Comparison of ENCODE assay signal across 8 cellular contexts in genomic region chr16:401468-402348, GRCh38. TPM values are rescaled to one million over a fixed set of nuclear protein-coding genes. Genes with fewer than 3 reads are reported as not detected.
DNase-seq lines count a peak whose midpoint lies in the region; ATAC-seq and TF ChIP-seq lines count a peak whose summit lies in the region.

Gene DECR2, plus strand, starts transcription at chr16:401885. Its CDS starts 79 bp downstream, at chr16:401964.

- H3K27ac ChIP-seq in left lung = peak within 1 kb of the TSS; percentile 84 to 88

- no peaks in the 10 kb centered on the region for H3K9me3 Mint-ChIP-seq in activated CD4-positive, alpha-beta T cell treated with anti-CD3 and anti-CD28 coated beads, Interleukin-2, amount 10 ng/mL, durations not matched to agents 7 days and 5 days

- peaks cover 1% of the 10 kb centered on the region for H3K27me3 Mint-ChIP-seq in activated CD4-positive, alpha-beta T cell treated with anti-CD3 and anti-CD28 coated beads, Interleukin-2, amount 10 ng/mL, durations not matched to agents 7 days and 5 days

- H3K36me3 Mint-ChIP-seq in activated CD4-positive, alpha-beta T cell treated with anti-CD3 and anti-CD28 coated beads, Interleukin-2, amount 10 ng/mL, durations not matched to agents 7 days and 5 days (ENCODE audit: low read depth) = no peaks in the 10 kb centered on the region

- H3K27me3 ChIP-seq in left lung = no peaks in the 10 kb centered on the region

- H3K4me1 Mint-ChIP-seq in activated CD4-positive, alpha-beta T cell treated with anti-CD3 and anti-CD28 coated beads, Interleukin-2, amount 10 ng/mL, durations not matched to agents 7 days and 5 days = peaks cover 18% of the 10 kb centered on the region

- H3K9me3 ChIP-seq in left lung = no peaks in the 10 kb centered on the region

- TF ChIP-seq CTCF in left lung (IDR thresholded peaks at IDR 0.05) = peak in 1 of 2 donors; percentile 19

- intact Hi-C loops in left lung (cut with DNase I) = no loop called here

- peaks cover 0 to under 1% of the 10 kb centered on the region in 2 donors for H3K36me3 ChIP-seq in left lung

- peak within 1 kb of the TSS; percentile 91 for H3K27ac Mint-ChIP-seq in activated CD4-positive, alpha-beta T cell treated with anti-CD3 and anti-CD28 coated beads, Interleukin-2, amount 10 ng/mL, durations not matched to agents 7 days and 5 days

- ATAC-seq in GM18867 (IDR thresholded peaks at IDR 0.05; ENCODE audit: unreplicated experiment) (peak; percentile 49), HG03139 (IDR thresholded peaks at IDR 0.05; ENCODE audit: unreplicated experiment) (peak; percentile 45), left lung (peak; percentile 95)

- DNase-seq in AG08395 (ENCODE audit: low spot score) (peak; percentile 98), NCI-H446 treated with DMSO at 0.1 percent for 48 hours (lab: John Stamatoyannopoulos, UW) (peak; percentile 71), dedifferentiated amniotic fluid mesenchymal stem cell (ENCODE audit: extremely low spot score) (peak; percentile 87), left lung (peak; percentile 96 to 99)
- DNase-seq in activated CD4-positive, alpha-beta T cell treated with anti-CD3 and anti-CD28 coated beads, Interleukin-2, amount 10 ng/mL, durations not matched to agents 7 days and 5 days = peak; percentile 97
- peak; percentile 98 for DNase-seq in stimulated activated CD4-positive, alpha-beta T cell treated with anti-CD3 and anti-CD28 coated beads, Interleukin-2, amount 100 ng/mL, for 4 hours (ENCODE audit: low read depth)

- H3K4me3 ChIP-seq in left lung = peak within 1 kb of the TSS; percentile 58 to 83

- CTCF ChIA-PET in activated CD4-positive, alpha-beta T cell treated with anti-CD3 and anti-CD28 coated beads, Interleukin-2, amount 10 ng/mL, durations not matched to agents 7 days and 5 days (lab: Charles Lee) = interaction anchor here (0.8 to 1.2 kb wide), 2 partner anchors 9 to 14 kb away, joined by 3 read pairs; no protein-coding TSS in a partner anchor

- H3K4me3 Mint-ChIP-seq in activated CD4-positive, alpha-beta T cell treated with anti-CD3 and anti-CD28 coated beads, Interleukin-2, amount 10 ng/mL, durations not matched to agents 7 days and 5 days = peak within 1 kb of the TSS; percentile 87

- H3K4me1 ChIP-seq in left lung = peaks cover 6 to 33% of the 10 kb centered on the region in 2 donors

- POLR2A ChIA-PET in activated CD4-positive, alpha-beta T cell treated with anti-CD3 and anti-CD28 coated beads, Interleukin-2, amount 10 ng/mL, durations not matched to agents 7 days and 5 days (lab: Charles Lee) = no interaction called here

RNA-seq across cellular contexts. Expression of gene DECR2, which starts in this region (rescaled TPM):
- 1 to 10 TPM; 5.3 to 6.9 TPM for total RNA-seq in activated CD4-positive, alpha-beta T cell treated with anti-CD3 and anti-CD28 coated beads, Interleukin-2, amount 10 ng/mL, durations not matched to agents 7 days and 5 days
- 10 to 100 TPM; 14.4 to 17.1 TPM for total RNA-seq in left lung

Comparison
In these comparisons a context has a peak if more than half of its experiments do, and no peak if none do; other contexts are left out.
1. Peak in every context shown above with its lines: DNase-seq, ATAC-seq, H3K4me3 ChIP-seq and H3K27ac ChIP-seq.
2. ATAC-seq: peak in every context shown above with its lines; median percentile 95 in left lung; 49 in GM18867; 45 in HG03139.